In genomic region chr11:75516140-75516539, GRCh38 we compare ENCODE assay signal across 2 cellular contexts.
TF ChIP-seq lines count a peak whose summit lies in the region.

No MANE protein-coding gene starts in this region.

TF ChIP-seq in IMR-90, 13 proteins besides CTCF, POLR2A, EP300 and RAD21:
- TF ChIP-seq BHLHE40 (IDR thresholded peaks at IDR 0.05; ENCODE audit: low read depth, low read length) (no peak), FOS (IDR thresholded peaks at IDR 0.05; ENCODE audit: low read depth, low read length) (no peak), MXI1 (IDR thresholded peaks at IDR 0.05; ENCODE audit: borderline replicate concordance, low read depth, low read length) (no peak), ELK1 (IDR thresholded peaks at IDR 0.05; ENCODE audit: borderline replicate concordance, low read depth, low read length) (no peak), CEBPB (IDR thresholded peaks at IDR 0.05; ENCODE audit: low read depth, low read length) (no peak)

TF ChIP-seq in K562, 482 proteins besides CTCF, POLR2A, EP300 and RAD21:
- TF ChIP-seq, protein P1, sequence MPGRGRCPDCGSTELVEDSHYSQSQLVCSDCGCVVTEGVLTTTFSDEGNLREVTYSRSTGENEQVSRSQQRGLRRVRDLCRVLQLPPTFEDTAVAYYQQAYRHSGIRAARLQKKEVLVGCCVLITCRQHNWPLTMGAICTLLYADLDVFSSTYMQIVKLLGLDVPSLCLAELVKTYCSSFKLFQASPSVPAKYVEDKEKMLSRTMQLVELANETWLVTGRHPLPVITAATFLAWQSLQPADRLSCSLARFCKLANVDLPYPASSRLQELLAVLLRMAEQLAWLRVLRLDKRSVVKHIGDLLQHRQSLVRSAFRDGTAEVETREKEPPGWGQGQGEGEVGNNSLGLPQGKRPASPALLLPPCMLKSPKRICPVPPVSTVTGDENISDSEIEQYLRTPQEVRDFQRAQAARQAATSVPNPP (IDR thresholded peaks at IDR 0.05; ENCODE audit: borderline replicate concordance, insufficient read depth, insufficient read length), result no peak
- TF ChIP-seq ZNF766 (CRISPR knock-in tag; conservative IDR thresholded peaks at IDR 0.05) (no peak), ZNF121 (CRISPR knock-in tag; conservative IDR thresholded peaks at IDR 0.05) (no peak), MLLT1 (IDR thresholded peaks at IDR 0.05) (no peak), FOXJ3 (CRISPR knock-in tag; IDR thresholded peaks at IDR 0.05) (no peak), MLX (CRISPR knock-in tag; conservative IDR thresholded peaks at IDR 0.05) (no peak), MTA2 (IDR thresholded peaks at IDR 0.05; ENCODE audit: low read depth) (no peak), TRIM28 (IDR thresholded peaks at IDR 0.05) (no peak), ELF2 (CRISPR knock-in tag; IDR thresholded peaks at IDR 0.05) (no peak), NCOA6 (IDR thresholded peaks at IDR 0.05) (no peak), STAT6 (CRISPR knock-in tag; IDR thresholded peaks at IDR 0.05) (no peak), SMARCC2 (IDR thresholded peaks at IDR 0.05; ENCODE audit: low read depth) (no peak)
- TF ChIP-seq, protein P2, sequence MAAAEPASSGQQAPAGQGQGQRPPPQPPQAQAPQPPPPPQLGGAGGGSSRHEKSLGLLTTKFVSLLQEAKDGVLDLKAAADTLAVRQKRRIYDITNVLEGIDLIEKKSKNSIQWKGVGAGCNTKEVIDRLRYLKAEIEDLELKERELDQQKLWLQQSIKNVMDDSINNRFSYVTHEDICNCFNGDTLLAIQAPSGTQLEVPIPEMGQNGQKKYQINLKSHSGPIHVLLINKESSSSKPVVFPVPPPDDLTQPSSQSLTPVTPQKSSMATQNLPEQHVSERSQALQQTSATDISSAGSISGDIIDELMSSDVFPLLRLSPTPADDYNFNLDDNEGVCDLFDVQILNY (CRISPR knock-in tag; IDR thresholded peaks at IDR 0.05), result no peak
